In genomic region chr7:149692056-149692455, GRCh38 we compare ENCODE assay signal across 20 cellular contexts.
DNase-seq lines count a peak whose midpoint lies in the region; ATAC-seq and TF ChIP-seq lines count a peak whose summit lies in the region.
"Had no signal": no experiment of that assay in that cellular context is flagged by ENCODE, and none has a peak within 500 bp of the region (broad histone marks: within the 10 kb centered on the region; RNA-seq: fewer than 3 reads in every experiment).

No MANE protein-coding gene starts in this region.

- TF ChIP-seq CTCF in HEK293 (tag by site-specific recombination; IDR thresholded peaks at IDR 0.05): no peak
- no peak for TF ChIP-seq CTCF in dorsolateral prefrontal cortex (IDR thresholded peaks at IDR 0.05 in 54 of 56, conservative IDR thresholded peaks at IDR 0.05 in 2 of 56; ENCODE audit: low read depth in 1 of 56, partially characterized antibody in 56 of 56)
- TF ChIP-seq CTCF in transverse colon (IDR thresholded peaks at IDR 0.05): no peak
- TF ChIP-seq CTCF in tibial artery (IDR thresholded peaks at IDR 0.05): no peak

- no peaks in the 10 kb centered on the region for H3K4me1 ChIP-seq in HEK293 (ENCODE audit: control insufficient read depth, insufficient read depth, low read length)
- H3K4me1 ChIP-seq in iPS-18a (ENCODE audit: control insufficient read depth, low read depth, low read length): no peaks in the 10 kb centered on the region
- peaks cover 0 to 5% (median 0%) of the 10 kb centered on the region in 4 donors for H3K4me1 ChIP-seq in transverse colon
- peaks cover 0 to 5% (median 3%) of the 10 kb centered on the region in 4 donors for H3K4me1 ChIP-seq in tibial artery
- H3K4me1 ChIP-seq: ascending aorta had no signal

- CTCF ChIA-PET in HEK293 (lab: Yijun Ruan, JAX): interaction anchor here (1.1 kb wide), 1 partner anchor 12 kb away, joined by 3 read pairs; no protein-coding TSS in a partner anchor

- H3K27me3 ChIP-seq in dorsolateral prefrontal cortex (peaks cover 0 to 32% (median 3%) of the 10 kb centered on the region in 45 donors), iPS-18a (ENCODE audit: control insufficient read depth, insufficient read depth, low read length) (peaks cover 9% of the 10 kb centered on the region), transverse colon (peaks cover 44% of the 10 kb centered on the region), tibial artery (peaks cover 0 to 42% of the 10 kb centered on the region in 2 donors)

- H3K27ac ChIP-seq in HEK293 (ENCODE audit: extremely low read depth, low read depth, low read length) (no peak overlapping the region), dorsolateral prefrontal cortex (no peak overlapping the region), iPS-18a (ENCODE audit: low read length) (no peak overlapping the region), transverse colon (no peak overlapping the region), tibial artery (no peak overlapping the region)
- H3K27ac ChIP-seq: ascending aorta, neutrophil, uterus had no signal

- intact Hi-C loops in dorsolateral prefrontal cortex (cut with DNase I) (no loop called here), transverse colon (cut with DNase I; ENCODE audit: low total_unique reads) (no loop called here), tibial artery (cut with DNase I; ENCODE audit: low total_unique reads) (no loop called here)

- 84 to 92% methylated on average over 8 to 9 of the region's 9 CpGs for WGBS in transverse colon (ENCODE audit: low coverage in 1 of 2), 2 donors

- TF ChIP-seq EP300 in transverse colon (IDR thresholded peaks at IDR 0.05; ENCODE audit: low read depth): no peak

- H3K9me3 ChIP-seq in HEK293 (ENCODE audit: control insufficient read depth, insufficient read depth, low read depth, low read length) (no peaks in the 10 kb centered on the region), iPS-18a (ENCODE audit: control insufficient read depth, low read depth, low read length) (no peaks in the 10 kb centered on the region), transverse colon (peaks cover 0 to under 1% of the 10 kb centered on the region in 2 donors), tibial artery (peaks cover 0 to 6% (median 5%) of the 10 kb centered on the region in 3 donors)
- H3K9me3 ChIP-seq: ascending aorta, uterus had no signal

- POLR2A ChIA-PET in HEK293 (lab: Yijun Ruan, JAX): interaction anchor here (0.7 kb wide), 1 partner anchor 1226 kb away, joined by 5 read pairs; no protein-coding TSS in a partner anchor

- TF ChIP-seq POLR2A in transverse colon (IDR thresholded peaks at IDR 0.05): no peak

- H3K9ac ChIP-seq in iPS-18a (ENCODE audit: low read length): no peak overlapping the region

- H3K36me3 ChIP-seq in HEK293 (ENCODE audit: control insufficient read depth in 2 of 2, insufficient read depth in 1 of 2, low read length in 2 of 2) (no peaks in the 10 kb centered on the region), iPS-18a (ENCODE audit: control insufficient read depth, low read depth, low read length) (no peaks in the 10 kb centered on the region), transverse colon (no peaks in the 10 kb centered on the region), tibial artery (no peaks in the 10 kb centered on the region)
- H3K36me3 ChIP-seq: ascending aorta, neutrophil, uterus had no signal

- in situ Hi-C loops in transverse colon (cut with MboI; ENCODE audit: low pct_ligation_motif_present in 1 of 4, low pct_unique_long_range_greater_than_20kb in 1 of 4, low sequenced_read_pairs in 3 of 4): no loop called here

- no peak for ATAC-seq in HG03439 (IDR thresholded peaks at IDR 0.05; ENCODE audit: unreplicated experiment)

- H3K4me3 ChIP-seq in HEK293 (ENCODE audit: low read depth, low read length) (no peak overlapping the region), dorsolateral prefrontal cortex (peak overlapping the region in 48 of 59 donors; percentile 15 to 66 (median 52)), iPS-18a (ENCODE audit: low read length) (peak overlapping the region; percentile 68), skeletal muscle cell (ENCODE audit: low read depth, low read length) (peak overlapping the region; percentile 38), transverse colon (peak overlapping the region in 1 of 4 donors; percentile 25), tibial artery (no peak overlapping the region)
- H3K4me3 ChIP-seq: ascending aorta, uterus had no signal

- DNase-seq in dorsolateral prefrontal cortex (no peak), skeletal muscle cell (ENCODE audit: low read depth) (no peak), transverse colon (no peak), SKM-1 (lab: John Stamatoyannopoulos, UW; ENCODE audit: unreplicated experiment) (no peak), tibial artery (no peak)
- DNase-seq: activated CD4-positive, alpha-beta T cell treated with anti-CD3 and anti-CD28 coated beads, Interleukin-2, amount 50 U/mL, for 4 hours; activated naive CD4-positive, alpha-beta T cell treated with Interleukin-2 at 50 U/mL for 16 hours; activated T-cell treated with anti-CD3 and anti-CD28 coated beads for 4 hours; Calu3; erythroblast; midbrain; NCI-H2107; stimulated activated CD4-positive, alpha-beta T cell treated with anti-CD3 and anti-CD28 coated beads, Interleukin-1b, Interleukin-23, amount 100 ng/mL, for 48 hours; stimulated activated naive CD8-positive, alpha-beta T cell treated with anti-CD3 and anti-CD28 coated beads, Interleukin-15, Interleukin-2, amounts not matched to agents 100 U/mL and 50 U/mL, for 24 hours; uterus had no signal

TF ChIP-seq in HEK293, 187 proteins besides CTCF, POLR2A, EP300 and RAD21 (continues in another document):
- TF ChIP-seq MEIS1 (CRISPR knock-in tag; IDR thresholded peaks at IDR 0.05; ENCODE audit: borderline replicate concordance): no peak
- no peak for TF ChIP-seq ZNF560 (tag by site-specific recombination; IDR thresholded peaks at IDR 0.05; ENCODE audit: borderline replicate concordance)
- TF ChIP-seq ZNF10 (tag by site-specific recombination; IDR thresholded peaks at IDR 0.05): no peak
- TF ChIP-seq ZNF175 (tag by site-specific recombination; IDR thresholded peaks at IDR 0.05): no peak
- TF ChIP-seq ZNF423 (tag by site-specific recombination; IDR thresholded peaks at IDR 0.05): no peak
- no peak for TF ChIP-seq ZNF121 (tag by site-specific recombination; IDR thresholded peaks at IDR 0.05)
- peak; percentile 50; the same call in 1 of the 2 replicates for TF ChIP-seq ZBTB8A (tag by site-specific recombination; IDR thresholded peaks at IDR 0.05)
- no peak for TF ChIP-seq ZNF76 (tag by site-specific recombination; IDR thresholded peaks at IDR 0.05; ENCODE audit: borderline replicate concordance, low read depth)
- no peak for TF ChIP-seq KLF17 (tag by site-specific recombination; IDR thresholded peaks at IDR 0.05)
- no peak for TF ChIP-seq ZNF777 (tag by site-specific recombination; IDR thresholded peaks at IDR 0.05; ENCODE audit: borderline replicate concordance)
- no peak for TF ChIP-seq ZNF202 (tag by site-specific recombination; IDR thresholded peaks at IDR 0.05; ENCODE audit: borderline replicate concordance)
- no peak for TF ChIP-seq ZNF830 (tag by site-specific recombination; IDR thresholded peaks at IDR 0.05; ENCODE audit: low read depth)
- no peak for TF ChIP-seq PRDM1 (tag by site-specific recombination; IDR thresholded peaks at IDR 0.05)
- no peak for TF ChIP-seq ZNF529 (tag by site-specific recombination; IDR thresholded peaks at IDR 0.05; ENCODE audit: insufficient replicate concordance)
- TF ChIP-seq ATF2 (tag by site-specific recombination; IDR thresholded peaks at IDR 0.05; ENCODE audit: low read depth): no peak
- no peak for TF ChIP-seq ZNF768 (tag by site-specific recombination; IDR thresholded peaks at IDR 0.05)
- no peak for TF ChIP-seq ZNF704 (tag by site-specific recombination; IDR thresholded peaks at IDR 0.05)
- no peak for TF ChIP-seq ZNF501 (tag by site-specific recombination; IDR thresholded peaks at IDR 0.05)
- TF ChIP-seq ZNF354C (tag by site-specific recombination; IDR thresholded peaks at IDR 0.05; ENCODE audit: borderline replicate concordance, low read depth): 0 out of 2 replicates have a peak, but pooled peaks have one; percentile 46
- TF ChIP-seq MZF1 (tag by site-specific recombination; IDR thresholded peaks at IDR 0.05; ENCODE audit: borderline replicate concordance): no peak
- no peak for TF ChIP-seq ZNF184 (tag by site-specific recombination; IDR thresholded peaks at IDR 0.05)
- TF ChIP-seq ZNF555 (tag by site-specific recombination; conservative IDR thresholded peaks at IDR 0.05): peak; percentile 61
- 0 out of 2 replicates have a peak, but pooled peaks have one; percentile 12 for TF ChIP-seq SP3 (tag by site-specific recombination; IDR thresholded peaks at IDR 0.05)
- TF ChIP-seq OSR2 (tag by site-specific recombination; IDR thresholded peaks at IDR 0.05): no peak

Comparison
In these comparisons a context has a peak if more than half of its experiments do, and no peak if none do; other contexts are left out.
1. H3K4me3 ChIP-seq: peak in dorsolateral prefrontal cortex (48 of 59), iPS-18a (single experiment) and skeletal muscle cell (single experiment); none in HEK293 (single experiment) and tibial artery (0 of 2).